In genomic region chr13:44273216-44273615, GRCh38 we compare ENCODE assay signal across 19 cellular contexts.
DNase-seq lines count a peak whose midpoint lies in the region; ATAC-seq and TF ChIP-seq lines count a peak whose summit lies in the region.
"Had no signal": no experiment of that assay in that cellular context is flagged by ENCODE, and none has a peak within 500 bp of the region (broad histone marks: within the 10 kb centered on the region; RNA-seq: fewer than 3 reads in every experiment).

No MANE protein-coding gene starts in this region.

- H3K4me3 Mint-ChIP-seq in activated CD8-positive, alpha-beta memory T cell treated with anti-CD3 and anti-CD28 coated beads, Interleukin-2, amount 10 ng/mL, durations not matched to agents 7 days and 5 days: peak overlapping the region; percentile 8
- H3K4me3 Mint-ChIP-seq in activated T-helper 17 cell treated with anti-CD3 and anti-CD28 coated beads, Interleukin-2, amount 50 U/mL, for 72 hours: peak overlapping the region; percentile 66

- intact Hi-C loops in tibial artery (cut with DNase I; ENCODE audit: low total_unique reads): loop anchor here (5.0 kb wide), 1 partner anchor 46 kb away; no protein-coding TSS in a partner anchor

- H3K27me3 ChIP-seq in muscle layer of colon (ENCODE audit: control insufficient read depth in 1 of 2, insufficient read depth in 2 of 2, low read length in 2 of 2) (no peaks in the 10 kb centered on the region), tibial artery (no peaks in the 10 kb centered on the region), hepatocyte (no peaks in the 10 kb centered on the region)
- H3K27me3 ChIP-seq: SJSA1 had no signal

- H3K27ac ChIP-seq in muscle layer of colon (ENCODE audit: low read depth, low read length): peak overlapping the region; percentile 64
- H3K27ac ChIP-seq in tibial artery: peak overlapping the region; percentile 79 to 83
- H3K27ac ChIP-seq in hepatocyte: no peak overlapping the region
- H3K27ac ChIP-seq: KMS-11 had no signal

- H3K27ac Mint-ChIP-seq in activated CD8-positive, alpha-beta memory T cell treated with anti-CD3 and anti-CD28 coated beads, Interleukin-2, amount 10 ng/mL, durations not matched to agents 7 days and 5 days: no peak overlapping the region
- peak overlapping the region; percentile 80 for H3K27ac Mint-ChIP-seq in activated T-helper 17 cell treated with anti-CD3 and anti-CD28 coated beads, Interleukin-2, amount 50 U/mL, for 72 hours

- ATAC-seq in activated CD8-positive, alpha-beta memory T cell treated with anti-CD3 and anti-CD28 coated beads, Interleukin-2, amount 10 ng/mL, durations not matched to agents 7 days and 5 days: no peak
- no peak for ATAC-seq in activated T-helper 17 cell treated with anti-CD3 and anti-CD28 coated beads, Interleukin-2, amount 50 U/mL, for 72 hours (replicated peaks)
- ATAC-seq in GM18861 (IDR thresholded peaks at IDR 0.05; ENCODE audit: unreplicated experiment): no peak

- DNase-seq in activated CD8-positive, alpha-beta memory T cell treated with anti-CD3 and anti-CD28 coated beads, Interleukin-2, amount 10 ng/mL, durations not matched to agents 7 days and 5 days: no peak
- DNase-seq in activated CD8-positive, alpha-beta memory T cell treated with anti-CD3 and anti-CD28 coated beads for 24 hours: no peak
- DNase-seq in tibial artery (no peak), hepatocyte (ENCODE audit: low spot score) (no peak), globus pallidus (ENCODE audit: low spot score) (no peak)
- DNase-seq: Calu3; effector memory CD4-positive, alpha-beta T cell; GF-D8; NCI-H146; NCI-H345; nucleus accumbens; stimulated activated naive CD8-positive, alpha-beta T cell treated with anti-CD3 and anti-CD28 coated beads, Interleukin-15, amount 100 ng/mL, for 72 hours had no signal

- H3K9me2 ChIP-seq in hepatocyte (replicated peaks; ENCODE audit: insufficient read depth): no peaks in the 10 kb centered on the region

- H3K9me3 ChIP-seq in muscle layer of colon (ENCODE audit: low read length) (no peaks in the 10 kb centered on the region), tibial artery (no peaks in the 10 kb centered on the region), hepatocyte (ENCODE audit: low read depth) (no peaks in the 10 kb centered on the region)
- H3K9me3 ChIP-seq: SJSA1 had no signal

- peaks cover 5% of the 10 kb centered on the region for H3K9me3 Mint-ChIP-seq in activated CD8-positive, alpha-beta memory T cell treated with anti-CD3 and anti-CD28 coated beads, Interleukin-2, amount 10 ng/mL, durations not matched to agents 7 days and 5 days (ENCODE audit: low read depth)
- no peaks in the 10 kb centered on the region for H3K9me3 Mint-ChIP-seq in activated T-helper 17 cell treated with anti-CD3 and anti-CD28 coated beads, Interleukin-2, amount 50 U/mL, for 72 hours

- H3K4me1 ChIP-seq in muscle layer of colon (ENCODE audit: insufficient read depth, low read length) (peaks cover 65% of the 10 kb centered on the region), tibial artery (peaks cover 8 to 77% (median 50%) of the 10 kb centered on the region in 4 donors), hepatocyte (ENCODE audit: insufficient read depth) (peaks cover 37% of the 10 kb centered on the region)

- no peak overlapping the region for H3K4me3 ChIP-seq in muscle layer of colon (ENCODE audit: low read depth in 1 of 2, low read length in 2 of 2)
- no peak overlapping the region for H3K4me3 ChIP-seq in tibial artery
- H3K4me3 ChIP-seq in hepatocyte: no peak overlapping the region
- H3K4me3 ChIP-seq: lung, SJSA1, skin epidermis had no signal

- peaks cover 9% of the 10 kb centered on the region for H3K27me3 Mint-ChIP-seq in activated CD8-positive, alpha-beta memory T cell treated with anti-CD3 and anti-CD28 coated beads, Interleukin-2, amount 10 ng/mL, durations not matched to agents 7 days and 5 days
- no peaks in the 10 kb centered on the region for H3K27me3 Mint-ChIP-seq in activated T-helper 17 cell treated with anti-CD3 and anti-CD28 coated beads, Interleukin-2, amount 50 U/mL, for 72 hours
- H3K27me3 Mint-ChIP-seq: stimulated activated naive CD8-positive, alpha-beta T cell treated with anti-CD3 and anti-CD28 coated beads, Interleukin-15, amount 100 ng/mL, for 72 hours had no signal

- peaks cover 20% of the 10 kb centered on the region for H3K4me1 Mint-ChIP-seq in activated CD8-positive, alpha-beta memory T cell treated with anti-CD3 and anti-CD28 coated beads, Interleukin-2, amount 10 ng/mL, durations not matched to agents 7 days and 5 days
- H3K4me1 Mint-ChIP-seq in activated T-helper 17 cell treated with anti-CD3 and anti-CD28 coated beads, Interleukin-2, amount 50 U/mL, for 72 hours: peaks cover 7% of the 10 kb centered on the region

- H3K4me2 ChIP-seq in hepatocyte: no peak overlapping the region

- no peak overlapping the region for H3K9ac ChIP-seq in muscle layer of colon (ENCODE audit: low read length)

- WGBS in hepatocyte (ENCODE audit: low lambda C conversion rate, missing lambda C conversion rate): 99% methylated on average over 5 of the region's 5 CpGs

- H2AFZ ChIP-seq in hepatocyte: no peak overlapping the region

- no peaks in the 10 kb centered on the region for H3K79me2 ChIP-seq in hepatocyte

- peaks cover 12% of the 10 kb centered on the region for H3K36me3 Mint-ChIP-seq in activated CD8-positive, alpha-beta memory T cell treated with anti-CD3 and anti-CD28 coated beads, Interleukin-2, amount 10 ng/mL, durations not matched to agents 7 days and 5 days
- no peaks in the 10 kb centered on the region for H3K36me3 Mint-ChIP-seq in activated T-helper 17 cell treated with anti-CD3 and anti-CD28 coated beads, Interleukin-2, amount 50 U/mL, for 72 hours (ENCODE audit: low read depth)

- no peak for TF ChIP-seq CTCF in tibial artery (IDR thresholded peaks at IDR 0.05)
- no peak for TF ChIP-seq CTCF in hepatocyte (IDR thresholded peaks at IDR 0.05; ENCODE audit: poor library complexity)

- no peaks in the 10 kb centered on the region for H4K20me1 ChIP-seq in hepatocyte (ENCODE audit: insufficient read depth, poor library complexity, severe bottlenecking)

- H3K36me3 ChIP-seq in muscle layer of colon (ENCODE audit: insufficient read depth, low read length) (no peaks in the 10 kb centered on the region), tibial artery (no peaks in the 10 kb centered on the region), hepatocyte (replicated peaks; ENCODE audit: insufficient read depth, low read depth) (no peaks in the 10 kb centered on the region)
- H3K36me3 ChIP-seq: SJSA1 had no signal

- CTCF ChIA-PET in activated CD8-positive, alpha-beta memory T cell treated with anti-CD3 and anti-CD28 coated beads, Interleukin-2, amount 10 ng/mL, durations not matched to agents 7 days and 5 days (lab: Charles Lee): no interaction called here
